ENCODE assay signal across 9 cellular contexts in the genomic region with DNA sequence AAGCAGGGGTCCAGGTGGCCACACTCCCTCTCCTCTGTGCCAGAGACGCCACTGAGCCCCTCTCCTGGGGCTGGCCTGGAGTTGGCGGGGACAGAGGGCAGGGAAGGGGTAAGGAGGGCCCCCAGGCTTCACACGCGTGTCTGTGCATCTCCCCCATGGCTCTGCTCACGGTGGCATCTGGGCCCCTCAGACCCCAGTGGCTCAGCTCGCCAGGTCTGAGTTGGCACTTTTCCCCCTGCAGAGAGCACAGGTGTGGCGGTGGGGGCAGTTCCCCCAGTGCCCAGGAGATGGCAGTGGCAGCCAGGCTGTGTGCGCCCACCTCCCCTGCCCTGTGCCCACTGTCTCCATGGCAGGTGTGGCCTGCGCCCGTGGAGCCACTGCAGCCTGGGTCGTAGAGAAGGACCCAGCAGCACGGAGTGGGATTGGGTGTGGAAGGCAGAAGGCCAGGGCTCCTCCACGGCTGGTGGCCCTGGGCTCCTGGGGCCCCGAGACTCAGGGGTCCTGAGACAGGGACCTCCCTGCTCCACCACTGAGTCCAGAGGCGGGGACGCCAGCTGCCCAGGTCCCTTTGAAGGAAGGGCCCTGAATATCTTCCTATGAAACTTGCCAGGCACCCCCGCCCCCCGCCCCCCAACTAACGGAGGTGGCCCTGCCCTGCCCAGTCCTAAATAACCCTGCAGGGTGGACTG. TPM values are rescaled to one million over a fixed set of nuclear protein-coding genes. Genes with fewer than 3 reads are reported as not detected.
DNase-seq lines count a peak whose midpoint lies in the region; ATAC-seq and TF ChIP-seq lines count a peak whose summit lies in the region.
"Had no signal": no experiment of that assay in that cellular context is flagged by ENCODE, and none has a peak within 500 bp of the region (broad histone marks: within the 10 kb centered on the region; RNA-seq: fewer than 3 reads in every experiment).

No MANE protein-coding gene starts in this region.

- no TSS peak for BruUV-seq in PC-3 (replicated peaks; lab: Mats Ljungman, UMichigan)

- TF ChIP-seq CTCF in AG09309 (IDR thresholded peaks at IDR 0.05; ENCODE audit: control insufficient read depth, insufficient read depth, low read depth, low read length, missing control alignments) (peak; percentile 78), GM12875 (IDR thresholded peaks at IDR 0.05; ENCODE audit: borderline replicate concordance, insufficient read depth, low read depth, low read length) (peak; percentile 97), PC-3 (conservative IDR thresholded peaks at IDR 0.05; ENCODE audit: low read depth, low read length) (peak; percentile 76), adrenal gland (IDR thresholded peaks at IDR 0.05) (peak; percentile 44 to 83 (median 71)), left lung (IDR thresholded peaks at IDR 0.05) (peak; percentile 57 to 70), thyroid gland (IDR thresholded peaks at IDR 0.05) (peak; percentile 18 to 72 (median 57))

- 13 to 80% (median 46%) methylated on average over 1 to 19 of the region's 19 CpGs for WGBS in adrenal gland, 4 donors
- 29 to 31% methylated on average over 4 to 9 of the region's 19 CpGs for WGBS in thyroid gland, 2 donors

- DNase-seq in AG09309 (ENCODE audit: low read depth) = no peak
- peak; percentile 58 for DNase-seq in PC-3
- peak in 3 of 7 donors; percentile 55 to 63 (median 61) for DNase-seq in adrenal gland
- DNase-seq in left lung = peak in 1 of 2 donors; percentile 84
- DNase-seq in thyroid gland = peak; percentile 49
- DNase-seq in GM19240 (ENCODE audit: insufficient read length, low spot score) = no peak

- no peaks in the 10 kb centered on the region for H4K20me1 ChIP-seq in PC-3 (ENCODE audit: low read length)

- H3K9me3 ChIP-seq in PC-3 (ENCODE audit: low read length) (no peaks in the 10 kb centered on the region), adrenal gland (replicated peaks in 1 of 3) (no peaks in the 10 kb centered on the region), left lung (no peaks in the 10 kb centered on the region), thyroid gland (no peaks in the 10 kb centered on the region)

- H3K9ac ChIP-seq in PC-3 (ENCODE audit: low read length) = no peak overlapping the region

- no peaks in the 10 kb centered on the region for H3K36me3 ChIP-seq in PC-3 (ENCODE audit: low read depth, low read length)
- H3K36me3 ChIP-seq in adrenal gland (replicated peaks in 1 of 2) = no peaks in the 10 kb centered on the region
- H3K36me3 ChIP-seq in left lung = peaks cover 0 to 28% of the 10 kb centered on the region in 2 donors
- H3K36me3 ChIP-seq in thyroid gland = no peaks in the 10 kb centered on the region

- no peak overlapping the region for H2AFZ ChIP-seq in PC-3 (ENCODE audit: low read length)

- CTCF ChIA-PET in PC-3 (lab: Charles Lee) = no interaction called here

- POLR2A ChIA-PET in PC-3 (lab: Charles Lee; ENCODE audit: unreplicated experiment) = no interaction called here

- H3K79me2 ChIP-seq in PC-3 (ENCODE audit: low read length) = peaks cover 7% of the 10 kb centered on the region

- intact Hi-C loops in PC-3 (cut with micrococcal nuclease) = loop anchor here (10.0 kb wide), 1 partner anchor 349 kb away; no protein-coding TSS in a partner anchor
- intact Hi-C loops in adrenal gland (cut with DNase I) = loop anchor here (1.0 to 5.0 kb wide), 4 partner anchors 41 to 351 kb away; a partner anchor contains a TSS
- intact Hi-C loops in left lung (cut with DNase I) = no loop called here
- intact Hi-C loops in thyroid gland (cut with DNase I) = loop anchor here (10.0 kb wide), 2 partner anchors 279 to 399 kb away; a partner anchor contains a TSS

- H3K4me3 ChIP-seq in AG09309 (ENCODE audit: control insufficient read depth, low read depth, low read length) (no peak overlapping the region), GM12875 (ENCODE audit: low read depth, low read length) (no peak overlapping the region), PC-3 (ENCODE audit: low read length) (no peak overlapping the region), adrenal gland (no peak overlapping the region), left lung (no peak overlapping the region), thyroid gland (replicated peaks in 1 of 3) (no peak overlapping the region)

- H3F3A ChIP-seq in PC-3 (ENCODE audit: low read length, unreplicated experiment) = no peaks in the 10 kb centered on the region

- TF ChIP-seq POLR2A in adrenal gland (IDR thresholded peaks at IDR 0.05) (no peak), thyroid gland (IDR thresholded peaks at IDR 0.05) (no peak)

- H3K27ac ChIP-seq in PC-3 (ENCODE audit: low read length) (no peak overlapping the region), adrenal gland (no peak overlapping the region), left lung (no peak overlapping the region), thyroid gland (no peak overlapping the region)
- H3K27ac ChIP-seq: epithelial cell of prostate had no signal

- ATAC-seq in PC-3 = peak; percentile 33
- ATAC-seq in left lung = no peak
- no peak for ATAC-seq in HG02852 (IDR thresholded peaks at IDR 0.05; ENCODE audit: unreplicated experiment)

- no peaks in the 10 kb centered on the region for H3K4me1 ChIP-seq in PC-3 (ENCODE audit: insufficient read depth, low read length)
- peaks cover 15 to 23% of the 10 kb centered on the region in 2 donors for H3K4me1 ChIP-seq in adrenal gland (replicated peaks in 1 of 2)
- H3K4me1 ChIP-seq in left lung = peaks cover under 1 to 20% of the 10 kb centered on the region in 2 donors
- H3K4me1 ChIP-seq in thyroid gland = peaks cover 8 to 12% of the 10 kb centered on the region in 2 donors

- H3K27me3 ChIP-seq in PC-3 (ENCODE audit: low read length) (no peaks in the 10 kb centered on the region), adrenal gland (no peaks in the 10 kb centered on the region), left lung (no peaks in the 10 kb centered on the region), thyroid gland (no peaks in the 10 kb centered on the region)

- H3K4me2 ChIP-seq in PC-3 (ENCODE audit: low read length) = no peak overlapping the region

- H3K9me2 ChIP-seq in PC-3 (replicated peaks; ENCODE audit: low read length) = no peaks in the 10 kb centered on the region

RNA-seq across cellular contexts. Expression of a gene that starts 4.3 kb away (rescaled TPM):
- total RNA-seq in PC-3 (2014; rRNA removed) = 346 and 350 TPM in 2 replicates
- total RNA-seq in adrenal gland = 100 to 1,000 TPM; 145 to 250 (median 181) TPM
- polyA plus RNA-seq in adrenal gland = 100 to 1,000 TPM; 116 to 227 (median 121) TPM
- total RNA-seq in left lung = 100 to 1,000 TPM; 108 to 161 TPM
- total RNA-seq in thyroid gland = 100 to 1,000 TPM in 3 of 4 donors, 10 to 100 TPM in 1; 88.9 to 182 (median 118) TPM

RNA-seq across cellular contexts. Expression of a gene that starts 12.5 kb away (rescaled TPM):
- total RNA-seq in PC-3 (2014; rRNA removed) (43.0 and 76.6 TPM in 2 replicates), adrenal gland (1 to 10 TPM in 6 of 8 donors, under 1 TPM in 1, not detected in 1; 0.52 to 4.5 (median 1.7) TPM), left lung (10 to 100 TPM in 1 of 2 donors, 1 to 10 TPM in 1; 9.3 to 14.5 TPM), thyroid gland (1 to 10 TPM in 2 of 4 donors, under 1 TPM in 2; 0.33 to 1.8 (median 0.99) TPM)
- polyA plus RNA-seq in adrenal gland = under 1 TPM; 0.29 to 0.44 (median 0.40) TPM

RNA-seq across cellular contexts. Expression of a gene that starts 31.0 kb away (rescaled TPM):
- total RNA-seq in PC-3 (2014; rRNA removed) (180 and 251 TPM in 2 replicates), adrenal gland (100 to 1,000 TPM in 2 of 8 donors, 10 to 100 TPM in 6; 48.9 to 119 (median 92.4) TPM), left lung (100 to 1,000 TPM; 154 to 193 TPM), thyroid gland (100 to 1,000 TPM in 3 of 4 donors, 10 to 100 TPM in 1; 81.2 to 145 (median 113) TPM)
- 100 to 1,000 TPM in 2 of 3 donors, 10 to 100 TPM in 1; 16.6 to 327 (median 259) TPM for polyA plus RNA-seq in adrenal gland

RNA-seq across cellular contexts. Expression of a gene that starts 40.7 kb away (rescaled TPM):
- total RNA-seq in PC-3 (2014; rRNA removed) (18.3 and 25.5 TPM in 2 replicates), adrenal gland (10 to 100 TPM; 22.2 to 57.0 (median 36.2) TPM), left lung (10 to 100 TPM; 46.3 to 46.5 TPM), thyroid gland (10 to 100 TPM; 14.4 to 41.9 (median 33.0) TPM)
- 10 to 100 TPM; 33.3 to 63.1 (median 37.2) TPM for polyA plus RNA-seq in adrenal gland

RNA-seq across cellular contexts. Expression of a gene that starts 40.9 kb away (rescaled TPM):
- total RNA-seq in PC-3 (2014; rRNA removed) (42.0 and 77.5 TPM in 2 replicates), adrenal gland (100 to 1,000 TPM in 5 of 8 donors, 10 to 100 TPM in 3; 56.7 to 279 (median 117) TPM), left lung (10 to 100 TPM; 47.3 to 51.1 TPM), thyroid gland (10 to 100 TPM; 18.9 to 50.4 (median 43.8) TPM)
- polyA plus RNA-seq in adrenal gland = 100 to 1,000 TPM; 150 to 259 (median 250) TPM

Comparison
In these comparisons a context has a peak if more than half of its experiments do, and no peak if none do; other contexts are left out.
1. DNase-seq: peak in PC-3 (single experiment) and thyroid gland (2 of 2); none in AG09309 (single experiment) and GM19240 (single experiment).
2. intact Hi-C loops: an anchor here in PC-3 (10.0 kb wide), adrenal gland (1.0 to 5.0 kb wide) and thyroid gland (10.0 kb wide); none called in left lung.
3. Peak in every context shown above with its lines, with median percentiles within 50 percentile points of each other: CTCF ChIP-seq.